In the genomic region with DNA sequence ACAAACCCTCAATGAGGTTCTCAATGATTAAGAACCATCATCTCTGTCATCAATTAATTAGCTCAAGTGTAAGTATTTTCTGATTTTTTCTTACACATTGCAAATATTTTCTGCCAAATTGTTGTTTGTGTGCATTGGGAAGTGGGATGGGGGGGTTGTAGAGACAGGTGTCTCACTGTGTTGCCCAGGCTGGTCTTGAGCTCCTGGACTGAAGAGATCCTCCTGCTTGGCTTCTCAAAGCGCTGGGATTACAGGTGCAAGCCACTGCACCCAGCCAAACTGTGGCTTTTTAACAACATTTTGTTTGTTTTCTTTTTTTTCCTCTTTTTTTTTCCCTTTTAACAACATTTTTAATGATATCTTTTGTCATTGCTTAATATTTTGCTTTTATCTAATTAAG, we compare ENCODE assay signal across 24 cellular contexts.
"Had no signal": no experiment of that assay in that cellular context is flagged by ENCODE, and none has a peak within 500 bp of the region (broad histone marks: within the 10 kb centered on the region; RNA-seq: fewer than 3 reads in every experiment).

No MANE protein-coding gene starts in this region.

- H3K36me3 ChIP-seq: SJSA1 had no signal

- H3K4me2 ChIP-seq: KMS-11 had no signal

- H3K9ac ChIP-seq: KMS-11 had no signal

- H3K4me3 ChIP-seq: SJSA1, SK-N-MC had no signal

- H3K27me3 ChIP-seq: SJSA1 had no signal

- H3K9me3 ChIP-seq: SJSA1 had no signal

- DNase-seq: IMR-90, Kasumi-1, MM.1S, NCI-H1092 treated with DMSO at 0.1 percent for 48 hours, NCI-H1436, NCI-H187, NCI-H2029, NCI-H2081 treated with DMSO at 0.1 percent for 48 hours, NCI-H2171, NCI-H226, NCI-H446, NCI-H510A, NCI-H524 treated with DMSO at 0.1 percent for 48 hours, NCI-H69, NCI-H774, Right ventricle myocardium superior, RPMI8226, SIG-M5 had no signal

- H3K27ac ChIP-seq: HL-60, KMS-11, SJSA1, SK-N-MC had no signal

- FAIRE-seq: HTR-8/SVneo, RCC 7860 had no signal
